In the genomic region with DNA sequence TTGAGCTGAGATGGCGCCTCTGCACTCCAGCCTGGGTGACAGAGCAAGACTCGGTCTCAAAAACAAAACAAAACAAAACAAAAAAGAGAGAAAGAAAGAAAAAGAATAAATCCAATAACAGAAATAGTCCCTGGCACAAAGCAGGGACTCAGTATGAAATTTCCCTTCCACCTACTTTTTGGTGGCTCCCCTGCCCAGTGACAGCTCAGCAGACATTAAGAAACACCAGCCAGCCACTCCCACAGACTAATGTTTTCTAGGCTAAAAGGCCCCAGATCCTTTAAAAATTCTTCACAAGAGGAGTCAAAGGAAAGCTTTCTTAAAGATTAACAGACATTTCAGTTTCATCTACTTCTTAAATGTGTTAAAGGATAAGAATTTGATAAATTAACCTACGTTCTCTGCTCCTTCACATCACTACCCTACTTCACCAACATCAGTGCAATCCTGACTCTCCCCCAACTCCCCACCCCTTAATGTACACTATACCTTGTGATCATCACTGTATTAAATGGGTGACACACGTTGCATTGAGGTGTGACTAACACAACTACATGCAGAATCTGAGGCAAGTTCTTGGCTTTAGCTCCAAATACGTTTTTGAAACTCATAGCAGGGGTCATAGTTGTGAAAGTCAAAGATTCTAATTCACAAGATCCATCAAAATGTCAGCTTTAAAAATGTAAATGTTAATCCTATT, we compare ENCODE assay signal across 1 cellular context.
TF ChIP-seq lines count a peak whose summit lies in the region.

No MANE protein-coding gene starts in this region.

TF ChIP-seq in K562, 482 proteins besides CTCF, POLR2A, EP300 and RAD21:
- TF ChIP-seq, protein P1, sequence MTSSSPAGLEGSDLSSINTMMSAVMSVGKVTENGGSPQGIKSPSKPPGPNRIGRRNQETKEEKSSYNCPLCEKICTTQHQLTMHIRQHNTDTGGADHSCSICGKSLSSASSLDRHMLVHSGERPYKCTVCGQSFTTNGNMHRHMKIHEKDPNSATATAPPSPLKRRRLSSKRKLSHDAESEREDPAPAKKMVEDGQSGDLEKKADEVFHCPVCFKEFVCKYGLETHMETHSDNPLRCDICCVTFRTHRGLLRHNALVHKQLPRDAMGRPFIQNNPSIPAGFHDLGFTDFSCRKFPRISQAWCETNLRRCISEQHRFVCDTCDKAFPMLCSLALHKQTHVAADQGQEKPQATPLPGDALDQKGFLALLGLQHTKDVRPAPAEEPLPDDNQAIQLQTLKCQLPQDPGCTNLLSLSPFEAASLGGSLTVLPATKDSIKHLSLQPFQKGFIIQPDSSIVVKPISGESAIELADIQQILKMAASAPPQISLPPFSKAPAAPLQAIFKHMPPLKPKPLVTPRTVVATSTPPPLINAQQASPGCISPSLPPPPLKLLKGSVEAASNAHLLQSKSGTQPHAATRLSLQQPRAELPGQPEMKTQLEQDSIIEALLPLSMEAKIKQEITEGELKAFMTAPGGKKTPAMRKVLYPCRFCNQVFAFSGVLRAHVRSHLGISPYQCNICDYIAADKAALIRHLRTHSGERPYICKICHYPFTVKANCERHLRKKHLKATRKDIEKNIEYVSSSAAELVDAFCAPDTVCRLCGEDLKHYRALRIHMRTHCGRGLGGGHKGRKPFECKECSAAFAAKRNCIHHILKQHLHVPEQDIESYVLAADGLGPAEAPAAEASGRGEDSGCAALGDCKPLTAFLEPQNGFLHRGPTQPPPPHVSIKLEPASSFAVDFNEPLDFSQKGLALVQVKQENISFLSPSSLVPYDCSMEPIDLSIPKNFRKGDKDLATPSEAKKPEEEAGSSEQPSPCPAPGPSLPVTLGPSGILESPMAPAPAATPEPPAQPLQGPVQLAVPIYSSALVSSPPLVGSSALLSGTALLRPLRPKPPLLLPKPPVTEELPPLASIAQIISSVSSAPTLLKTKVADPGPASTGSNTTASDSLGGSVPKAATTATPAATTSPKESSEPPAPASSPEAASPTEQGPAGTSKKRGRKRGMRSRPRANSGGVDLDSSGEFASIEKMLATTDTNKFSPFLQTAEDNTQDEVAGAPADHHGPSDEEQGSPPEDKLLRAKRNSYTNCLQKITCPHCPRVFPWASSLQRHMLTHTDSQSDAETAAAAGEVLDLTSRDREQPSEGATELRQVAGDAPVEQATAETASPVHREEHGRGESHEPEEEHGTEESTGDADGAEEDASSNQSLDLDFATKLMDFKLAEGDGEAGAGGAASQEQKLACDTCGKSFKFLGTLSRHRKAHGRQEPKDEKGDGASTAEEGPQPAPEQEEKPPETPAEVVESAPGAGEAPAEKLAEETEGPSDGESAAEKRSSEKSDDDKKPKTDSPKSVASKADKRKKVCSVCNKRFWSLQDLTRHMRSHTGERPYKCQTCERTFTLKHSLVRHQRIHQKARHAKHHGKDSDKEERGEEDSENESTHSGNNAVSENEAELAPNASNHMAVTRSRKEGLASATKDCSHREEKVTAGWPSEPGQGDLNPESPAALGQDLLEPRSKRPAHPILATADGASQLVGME (CRISPR knock-in tag; IDR thresholded peaks at IDR 0.05): no peak
- TF ChIP-seq ZBTB1 (CRISPR knock-in tag; IDR thresholded peaks at IDR 0.05; ENCODE audit: borderline replicate concordance, low read depth) (no peak), PCBP2 (IDR thresholded peaks at IDR 0.05; ENCODE audit: low read depth, low read length, poor library complexity, severe bottlenecking) (no peak), CTBP1 (IDR thresholded peaks at IDR 0.05; ENCODE audit: borderline replicate concordance) (no peak)
- TF ChIP-seq, protein P2, sequence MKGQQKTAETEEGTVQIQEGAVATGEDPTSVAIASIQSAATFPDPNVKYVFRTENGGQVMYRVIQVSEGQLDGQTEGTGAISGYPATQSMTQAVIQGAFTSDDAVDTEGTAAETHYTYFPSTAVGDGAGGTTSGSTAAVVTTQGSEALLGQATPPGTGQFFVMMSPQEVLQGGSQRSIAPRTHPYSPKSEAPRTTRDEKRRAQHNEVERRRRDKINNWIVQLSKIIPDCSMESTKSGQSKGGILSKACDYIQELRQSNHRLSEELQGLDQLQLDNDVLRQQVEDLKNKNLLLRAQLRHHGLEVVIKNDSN (CRISPR knock-in tag; IDR thresholded peaks at IDR 0.05): no peak
- TF ChIP-seq, protein P3, sequence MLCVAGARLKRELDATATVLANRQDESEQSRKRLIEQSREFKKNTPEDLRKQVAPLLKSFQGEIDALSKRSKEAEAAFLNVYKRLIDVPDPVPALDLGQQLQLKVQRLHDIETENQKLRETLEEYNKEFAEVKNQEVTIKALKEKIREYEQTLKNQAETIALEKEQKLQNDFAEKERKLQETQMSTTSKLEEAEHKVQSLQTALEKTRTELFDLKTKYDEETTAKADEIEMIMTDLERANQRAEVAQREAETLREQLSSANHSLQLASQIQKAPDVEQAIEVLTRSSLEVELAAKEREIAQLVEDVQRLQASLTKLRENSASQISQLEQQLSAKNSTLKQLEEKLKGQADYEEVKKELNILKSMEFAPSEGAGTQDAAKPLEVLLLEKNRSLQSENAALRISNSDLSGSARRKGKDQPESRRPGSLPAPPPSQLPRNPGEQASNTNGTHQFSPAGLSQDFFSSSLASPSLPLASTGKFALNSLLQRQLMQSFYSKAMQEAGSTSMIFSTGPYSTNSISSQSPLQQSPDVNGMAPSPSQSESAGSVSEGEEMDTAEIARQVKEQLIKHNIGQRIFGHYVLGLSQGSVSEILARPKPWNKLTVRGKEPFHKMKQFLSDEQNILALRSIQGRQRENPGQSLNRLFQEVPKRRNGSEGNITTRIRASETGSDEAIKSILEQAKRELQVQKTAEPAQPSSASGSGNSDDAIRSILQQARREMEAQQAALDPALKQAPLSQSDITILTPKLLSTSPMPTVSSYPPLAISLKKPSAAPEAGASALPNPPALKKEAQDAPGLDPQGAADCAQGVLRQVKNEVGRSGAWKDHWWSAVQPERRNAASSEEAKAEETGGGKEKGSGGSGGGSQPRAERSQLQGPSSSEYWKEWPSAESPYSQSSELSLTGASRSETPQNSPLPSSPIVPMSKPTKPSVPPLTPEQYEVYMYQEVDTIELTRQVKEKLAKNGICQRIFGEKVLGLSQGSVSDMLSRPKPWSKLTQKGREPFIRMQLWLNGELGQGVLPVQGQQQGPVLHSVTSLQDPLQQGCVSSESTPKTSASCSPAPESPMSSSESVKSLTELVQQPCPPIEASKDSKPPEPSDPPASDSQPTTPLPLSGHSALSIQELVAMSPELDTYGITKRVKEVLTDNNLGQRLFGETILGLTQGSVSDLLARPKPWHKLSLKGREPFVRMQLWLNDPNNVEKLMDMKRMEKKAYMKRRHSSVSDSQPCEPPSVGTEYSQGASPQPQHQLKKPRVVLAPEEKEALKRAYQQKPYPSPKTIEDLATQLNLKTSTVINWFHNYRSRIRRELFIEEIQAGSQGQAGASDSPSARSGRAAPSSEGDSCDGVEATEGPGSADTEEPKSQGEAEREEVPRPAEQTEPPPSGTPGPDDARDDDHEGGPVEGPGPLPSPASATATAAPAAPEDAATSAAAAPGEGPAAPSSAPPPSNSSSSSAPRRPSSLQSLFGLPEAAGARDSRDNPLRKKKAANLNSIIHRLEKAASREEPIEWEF (CRISPR knock-in tag; IDR thresholded peaks at IDR 0.05): no peak
